In the genomic region with DNA sequence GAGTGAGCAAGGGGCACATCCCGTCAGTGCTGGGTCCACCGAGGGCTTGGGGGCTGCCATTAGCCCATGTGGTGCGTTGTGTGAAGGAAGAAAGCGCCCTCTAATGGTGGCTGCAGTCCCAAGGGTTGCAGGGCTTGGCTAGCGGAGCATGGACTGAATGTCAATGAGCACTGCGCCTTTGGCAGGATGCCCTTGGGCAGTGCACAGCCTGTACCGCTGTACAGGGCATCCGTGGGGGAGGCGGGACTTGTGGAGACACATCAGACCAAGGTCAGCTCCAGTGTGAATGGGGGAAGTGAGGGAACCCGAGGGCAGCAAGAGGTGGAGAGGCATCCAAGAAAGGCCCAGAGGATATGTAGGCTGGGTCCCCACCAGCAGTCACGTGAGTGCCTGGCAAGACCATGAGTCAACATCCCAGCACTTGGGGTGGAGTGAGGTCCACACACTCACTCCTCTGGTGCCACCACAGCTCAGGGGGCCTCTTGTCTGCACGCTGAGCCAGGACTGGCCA, we compare ENCODE assay signal across 10 cellular contexts.
DNase-seq lines count a peak whose midpoint lies in the region; ATAC-seq and TF ChIP-seq lines count a peak whose summit lies in the region.
"Had no signal": no experiment of that assay in that cellular context is flagged by ENCODE, and none has a peak within 500 bp of the region (broad histone marks: within the 10 kb centered on the region; RNA-seq: fewer than 3 reads in every experiment).

No MANE protein-coding gene starts in this region.

- TF ChIP-seq POLR2A in NB4 (IDR thresholded peaks at IDR 0.05; ENCODE audit: extremely low read depth, insufficient read length) (no peak), gastroesophageal sphincter (IDR thresholded peaks at IDR 0.05) (no peak)

- H3K36me3 Mint-ChIP-seq in stimulated activated effector memory CD8-positive, alpha-beta T cell treated with anti-CD3 and anti-CD28 coated beads, Interleukin-12 subunit alpha, Interleukin-12 subunit beta, amount 100 ng/mL, for 72 hours = no peaks in the 10 kb centered on the region

- no peaks in the 10 kb centered on the region for H3K9me3 Mint-ChIP-seq in stimulated activated effector memory CD8-positive, alpha-beta T cell treated with anti-CD3 and anti-CD28 coated beads, Interleukin-12 subunit alpha, Interleukin-12 subunit beta, amount 100 ng/mL, for 72 hours

- peaks cover 66% of the 10 kb centered on the region for H3K4me1 Mint-ChIP-seq in stimulated activated effector memory CD8-positive, alpha-beta T cell treated with anti-CD3 and anti-CD28 coated beads, Interleukin-12 subunit alpha, Interleukin-12 subunit beta, amount 100 ng/mL, for 72 hours

- TF ChIP-seq EP300 in gastroesophageal sphincter (IDR thresholded peaks at IDR 0.05) = no peak

- peak; percentile 42 for DNase-seq in NCI-H82 (lab: John Stamatoyannopoulos, UW)
- no peak for DNase-seq in NCI-H82 treated with DMSO at 0.1 percent for 48 hours (lab: John Stamatoyannopoulos, UW; ENCODE audit: unreplicated experiment)
- peak; percentile 54 for DNase-seq in NB4 (ENCODE audit: low read depth)
- peak; percentile 39 for DNase-seq in dermis blood vessel endothelial cell
- DNase-seq in stimulated activated effector memory CD8-positive, alpha-beta T cell treated with anti-CD3 and anti-CD28 coated beads, Interleukin-12 subunit alpha, Interleukin-12 subunit beta, amount 100 ng/mL, for 72 hours (ENCODE audit: low spot score in 2 of 2) = peak in 1 of 2 donors; percentile 57
- DNase-seq in NCI-H2227 (lab: John Stamatoyannopoulos, UW; ENCODE audit: unreplicated experiment) = no peak
- DNase-seq in GOT3 (lab: John Stamatoyannopoulos, UW) = no peak
- DNase-seq: activated CD4-positive, CD25-positive, alpha-beta regulatory T cell treated with anti-CD3 and anti-CD28 coated beads, Interleukin-2, amount 50 U/mL, for 72 hours had no signal

- WGBS in gastroesophageal sphincter (ENCODE audit: low coverage in 1 of 2), 2 donors = 67 to 100% methylated on average over 1 of the region's 12 CpGs

- no peaks in the 10 kb centered on the region for H3K4me1 ChIP-seq in gastroesophageal sphincter
- H3K4me1 ChIP-seq: body of pancreas had no signal

- no peak overlapping the region for H3K4me3 Mint-ChIP-seq in stimulated activated effector memory CD8-positive, alpha-beta T cell treated with anti-CD3 and anti-CD28 coated beads, Interleukin-12 subunit alpha, Interleukin-12 subunit beta, amount 100 ng/mL, for 72 hours

- ATAC-seq in stimulated activated effector memory CD8-positive, alpha-beta T cell treated with anti-CD3 and anti-CD28 coated beads, Interleukin-12 subunit alpha, Interleukin-12 subunit beta, amount 100 ng/mL, for 72 hours = no peak
- ATAC-seq in gastroesophageal sphincter = no peak
- ATAC-seq: body of pancreas had no signal

- H3K9me3 ChIP-seq in gastroesophageal sphincter = peaks cover 0 to 4% (median 0%) of the 10 kb centered on the region in 3 donors
- H3K9me3 ChIP-seq: body of pancreas had no signal

- peak overlapping the region; percentile 33 for H3K27ac Mint-ChIP-seq in stimulated activated effector memory CD8-positive, alpha-beta T cell treated with anti-CD3 and anti-CD28 coated beads, Interleukin-12 subunit alpha, Interleukin-12 subunit beta, amount 100 ng/mL, for 72 hours

- H3K36me3 ChIP-seq in gastroesophageal sphincter = no peaks in the 10 kb centered on the region

- no peak overlapping the region for H3K4me3 ChIP-seq in NB4 (ENCODE audit: low read depth, low read length)
- no peak overlapping the region for H3K4me3 ChIP-seq in gastroesophageal sphincter
- H3K4me3 ChIP-seq: body of pancreas had no signal

- H3K27ac ChIP-seq in gastroesophageal sphincter = no peak overlapping the region
- H3K27ac ChIP-seq: body of pancreas had no signal

- peaks cover 38% of the 10 kb centered on the region for H3K27me3 ChIP-seq in gastroesophageal sphincter
- H3K27me3 ChIP-seq: body of pancreas had no signal

- TF ChIP-seq CTCF in NB4 (IDR thresholded peaks at IDR 0.05; ENCODE audit: low read depth, low read length) (peak; percentile 54), gastroesophageal sphincter (IDR thresholded peaks at IDR 0.05) (no peak)

Comparison
In these comparisons a context has a peak if more than half of its experiments do, and no peak if none do; other contexts are left out.
1. DNase-seq: peak in NCI-H82 (single experiment), NB4 (single experiment) and dermis blood vessel endothelial cell (single experiment); none in NCI-H82 treated with DMSO at 0.1 percent for 48 hours (single experiment), NCI-H2227 (single experiment) and GOT3 (single experiment).